ENCODE assay signal across 25 cellular contexts in the genomic region with DNA sequence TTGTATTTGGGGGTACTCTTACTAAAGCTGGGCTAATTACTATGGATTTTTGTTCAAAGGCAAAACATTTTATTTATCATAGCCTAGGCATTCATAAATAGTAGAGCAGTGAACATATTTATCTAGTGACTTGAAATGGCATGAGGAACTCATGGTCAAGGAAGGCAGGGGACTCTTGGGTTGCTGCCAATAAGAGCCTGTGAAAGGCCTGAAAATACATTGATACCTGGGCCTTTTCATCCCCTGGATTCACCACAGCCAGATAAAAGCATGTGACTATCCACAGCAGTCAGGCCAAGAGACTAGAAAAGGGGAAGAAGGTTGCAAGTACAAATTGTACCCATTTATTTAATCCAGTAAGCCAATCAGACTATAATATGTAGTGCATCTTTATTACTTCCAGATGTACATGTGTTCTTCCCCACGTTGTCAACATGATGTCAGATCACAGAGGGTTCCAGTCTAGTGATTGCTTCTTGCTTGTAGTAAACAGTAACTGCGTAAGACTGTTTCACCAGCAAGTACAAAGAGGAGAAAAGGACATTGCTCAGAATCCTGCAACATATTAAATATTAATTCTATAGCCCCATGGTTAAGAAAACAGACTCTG.
DNase-seq lines count a peak whose midpoint lies in the region; ATAC-seq and TF ChIP-seq lines count a peak whose summit lies in the region.
"Had no signal": no experiment of that assay in that cellular context is flagged by ENCODE, and none has a peak within 500 bp of the region (broad histone marks: within the 10 kb centered on the region; RNA-seq: fewer than 3 reads in every experiment).

No MANE protein-coding gene starts in this region.

- WGBS in suprapubic skin: 69% methylated on average over 2 of the region's 2 CpGs

- H3K4me3 ChIP-seq in suprapubic skin: no peak overlapping the region
- H3K4me3 ChIP-seq: BLaER1, K562 had no signal

- no peak for TF ChIP-seq EP300 in suprapubic skin (IDR thresholded peaks at IDR 0.05)

- no peaks in the 10 kb centered on the region for H3K27me3 ChIP-seq in suprapubic skin

- no peak for ATAC-seq in GM18520 (IDR thresholded peaks at IDR 0.05; ENCODE audit: unreplicated experiment)
- ATAC-seq: HepG2, K562, Panc1 had no signal

- no peak for TF ChIP-seq POLR2A in suprapubic skin (IDR thresholded peaks at IDR 0.05)

- H3K4me1 ChIP-seq in suprapubic skin: peaks cover 5% of the 10 kb centered on the region
- H3K4me1 ChIP-seq: BLaER1 had no signal

- TF ChIP-seq CTCF in suprapubic skin (IDR thresholded peaks at IDR 0.05): no peak

- H3K9me3 ChIP-seq in suprapubic skin: no peaks in the 10 kb centered on the region
- H3K9me3 ChIP-seq: BLaER1, SK-N-SH had no signal

- DNase-seq in Kasumi-1 (lab: John Stamatoyannopoulos, UW): peak; percentile 8 to 30
- peak; percentile 6 for DNase-seq in fibroblast of peridontal ligament (ENCODE audit: extremely low read depth)
- peak; percentile 55 for DNase-seq in kidney tubule cell (ENCODE audit: low spot score)
- DNase-seq in suprapubic skin (ENCODE audit: low spot score in 2 of 2): peak in 1 of 2 donors; percentile 68
- DNase-seq in NCI-H446 treated with DMSO at 0.1 percent for 48 hours (lab: John Stamatoyannopoulos, UW): no peak
- no peak for DNase-seq in dermis blood vessel endothelial cell
- DNase-seq: CD4-positive, alpha-beta T cell; COR-L47; DMS79; H7; HFFc6; MM.1S; NCI-H1048; NCI-H1417 treated with DMSO at 0.1 percent for 48 hours; NCI-H187 treated with DMSO at 0.1 percent for 48 hours; NCI-H510A; NCI-H748 treated with DMSO at 0.1 percent for 48 hours; SIG-M5; SK-N-SH had no signal

- H3K27ac ChIP-seq in suprapubic skin: peak overlapping the region; percentile 62
- H3K27ac ChIP-seq: BLaER1, HL-60 had no signal

- H3K36me3 ChIP-seq in suprapubic skin: no peaks in the 10 kb centered on the region
- H3K36me3 ChIP-seq: BLaER1 had no signal

Comparison
In these comparisons a context has a peak if more than half of its experiments do, and no peak if none do; other contexts are left out.
1. DNase-seq: peak in Kasumi-1 (2 of 2), fibroblast of peridontal ligament (single experiment) and kidney tubule cell (single experiment); none in NCI-H446 treated with DMSO at 0.1 percent for 48 hours (single experiment) and dermis blood vessel endothelial cell (single experiment).